ENCODE assay signal across 8 cellular contexts in genomic region chr22:45906946-45907345, GRCh38.
"Had no signal": no experiment of that assay in that cellular context is flagged by ENCODE, and none has a peak within 500 bp of the region (broad histone marks: within the 10 kb centered on the region; RNA-seq: fewer than 3 reads in every experiment).

No MANE protein-coding gene starts in this region.

- H3K4me1 ChIP-seq: HAP-1 had no signal

- H3K4me3 ChIP-seq: GM23338, HAP-1 had no signal

- H3K36me3 Mint-ChIP-seq: IgD-negative memory B cell had no signal

- H3K9me3 Mint-ChIP-seq: GM23338, HFFc6, IgD-negative memory B cell had no signal

- H3K4me2 ChIP-seq: GM23338 had no signal

- H3K9me3 ChIP-seq: HAP-1 had no signal

- H3K27ac Mint-ChIP-seq: GM23338, HFFc6, IgD-negative memory B cell had no signal

- H3K4me3 Mint-ChIP-seq: GM23338, HFFc6, IgD-negative memory B cell had no signal

- ATAC-seq: GM23338, HCT116 had no signal

- H3K4me1 Mint-ChIP-seq: GM23338, IgD-negative memory B cell had no signal

- H3K36me3 ChIP-seq: HAP-1 had no signal

- DNase-seq: H7, HFFc6, KG1 had no signal

- H2AFZ ChIP-seq: GM23338 had no signal

- FAIRE-seq: HTR-8/SVneo had no signal
